ENCODE assay signal across 8 cellular contexts in the genomic region with DNA sequence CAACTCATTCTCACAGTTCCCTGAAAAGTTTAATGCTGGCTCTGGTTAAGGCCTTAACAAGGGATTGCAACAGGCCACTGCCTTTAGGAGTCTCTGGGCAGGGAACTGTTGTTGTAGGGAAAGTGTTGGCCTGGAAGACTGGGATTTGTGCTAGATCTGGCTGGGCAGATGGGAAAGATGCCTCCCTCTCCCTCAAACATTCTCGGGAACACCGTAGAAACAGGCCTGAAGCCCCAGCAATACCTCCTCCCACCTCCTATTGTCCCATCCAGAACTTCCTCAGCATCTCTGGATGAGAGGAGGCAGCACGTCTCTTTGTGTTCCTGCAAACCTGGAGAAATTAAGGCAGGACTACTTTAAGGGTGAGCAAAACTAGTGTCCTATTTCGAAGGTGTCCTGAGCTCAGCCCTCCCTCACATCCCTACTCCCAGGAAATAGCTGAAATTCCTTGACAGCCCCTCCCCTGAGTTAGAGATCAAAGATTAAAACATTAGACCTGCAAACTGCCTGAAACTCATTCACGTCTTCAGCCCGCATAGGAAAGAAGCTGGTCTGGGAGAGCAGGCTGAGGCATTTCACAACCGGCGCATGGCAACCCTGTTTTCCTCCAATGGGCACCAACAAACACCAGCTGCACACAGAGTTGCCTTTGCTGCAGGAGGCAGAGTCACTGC. TPM values are rescaled to one million over a fixed set of nuclear protein-coding genes. Genes with fewer than 3 reads are reported as not detected.
DNase-seq lines count a peak whose midpoint lies in the region; ATAC-seq, FAIRE-seq and TF ChIP-seq lines count a peak whose summit lies in the region.

No MANE protein-coding gene starts in this region.

- ATAC-seq in lower lobe of right lung = peak; percentile 87 to 89
- no peak for ATAC-seq in activated T-helper 17 cell treated with anti-CD3 and anti-CD28 coated beads, Interleukin-2, amount 50 U/mL, for 72 hours (replicated peaks)

- H3K4me1 Mint-ChIP-seq in activated naive CD4-positive, alpha-beta T cell treated with anti-CD3 and anti-CD28 coated beads for 36 hours (ENCODE audit: low read depth) = peaks cover 30% of the 10 kb centered on the region
- peaks cover 24% of the 10 kb centered on the region for H3K4me1 Mint-ChIP-seq in activated T-helper 17 cell treated with anti-CD3 and anti-CD28 coated beads, Interleukin-2, amount 50 U/mL, for 72 hours

- intact Hi-C loops in lower lobe of right lung (cut with DNase I) = no loop called here
- intact Hi-C loops in activated naive CD4-positive, alpha-beta T cell treated with anti-CD3 and anti-CD28 coated beads for 36 hours (cut with micrococcal nuclease) = no loop called here

- H3K4me3 ChIP-seq in bronchial epithelial cell (ENCODE audit: low read depth, low read length) (no peak overlapping the region), lower lobe of right lung (no peak overlapping the region)

- FAIRE-seq in bronchial epithelial cell (lab: Jason Lieb, UNC) = no peak

- H3K9me3 Mint-ChIP-seq in activated naive CD4-positive, alpha-beta T cell treated with anti-CD3 and anti-CD28 coated beads for 36 hours = no peaks in the 10 kb centered on the region
- no peaks in the 10 kb centered on the region for H3K9me3 Mint-ChIP-seq in activated T-helper 17 cell treated with anti-CD3 and anti-CD28 coated beads, Interleukin-2, amount 50 U/mL, for 72 hours

- H3K4me1 ChIP-seq in lower lobe of right lung = peaks cover 46% of the 10 kb centered on the region

- in situ Hi-C loops in ACHN (cut with HindIII; ENCODE audit: low pct_ligation_motif_present, low pct_unique_long_range_greater_than_20kb, low sequenced_read_pairs) = no loop called here

- no peaks in the 10 kb centered on the region for H3K36me3 Mint-ChIP-seq in activated naive CD4-positive, alpha-beta T cell treated with anti-CD3 and anti-CD28 coated beads for 36 hours (ENCODE audit: low read depth)
- no peaks in the 10 kb centered on the region for H3K36me3 Mint-ChIP-seq in activated T-helper 17 cell treated with anti-CD3 and anti-CD28 coated beads, Interleukin-2, amount 50 U/mL, for 72 hours (ENCODE audit: low read depth)

- no peak overlapping the region for H3K27ac Mint-ChIP-seq in activated naive CD4-positive, alpha-beta T cell treated with anti-CD3 and anti-CD28 coated beads for 36 hours
- H3K27ac Mint-ChIP-seq in activated T-helper 17 cell treated with anti-CD3 and anti-CD28 coated beads, Interleukin-2, amount 50 U/mL, for 72 hours = no peak overlapping the region

- H3K27me3 Mint-ChIP-seq in activated naive CD4-positive, alpha-beta T cell treated with anti-CD3 and anti-CD28 coated beads for 36 hours (ENCODE audit: low read depth) = no peaks in the 10 kb centered on the region
- H3K27me3 Mint-ChIP-seq in activated T-helper 17 cell treated with anti-CD3 and anti-CD28 coated beads, Interleukin-2, amount 50 U/mL, for 72 hours = no peaks in the 10 kb centered on the region

- H3K27me3 ChIP-seq in bronchial epithelial cell (ENCODE audit: control insufficient read depth, insufficient read depth, low read length) = no peaks in the 10 kb centered on the region
- H3K27me3 ChIP-seq in lower lobe of right lung (ENCODE audit: low read depth) = no peaks in the 10 kb centered on the region

- no peak for TF ChIP-seq CTCF in bronchial epithelial cell (IDR thresholded peaks at IDR 0.05; ENCODE audit: insufficient read depth, low read length, severe bottlenecking)
- TF ChIP-seq CTCF in lower lobe of right lung (IDR thresholded peaks at IDR 0.05) = no peak

- peak overlapping the region; percentile 75 for H3K27ac ChIP-seq in lower lobe of right lung

- no peaks in the 10 kb centered on the region for H3K9me3 ChIP-seq in lower lobe of right lung

- DNase-seq in ACHN = peak; percentile 69
- DNase-seq in Kasumi-1 (lab: John Stamatoyannopoulos, UW) = peak; percentile 31 to 37
- peak; percentile 86 for DNase-seq in bronchial epithelial cell (ENCODE audit: low read depth)
- DNase-seq in lower lobe of right lung = peak; percentile 82
- DNase-seq in cerebellum (ENCODE audit: low spot score) = no peak
- no peak for DNase-seq in activated naive CD4-positive, alpha-beta T cell treated with anti-CD3 and anti-CD28 coated beads for 36 hours
- no peak for DNase-seq in activated CD4-positive, alpha-beta T cell treated with anti-CD3 and anti-CD28 coated beads for 48 hours

- CTCF ChIA-PET in activated naive CD4-positive, alpha-beta T cell treated with anti-CD3 and anti-CD28 coated beads for 36 hours (lab: Charles Lee) = interaction anchor here (1.2 to 1.5 kb wide), 2 partner anchors 8 to 12 kb away, joined by 3 read pairs; no protein-coding TSS in a partner anchor

- no peaks in the 10 kb centered on the region for H3K36me3 ChIP-seq in bronchial epithelial cell (ENCODE audit: control insufficient read depth, insufficient read depth, low read length)
- no peaks in the 10 kb centered on the region for H3K36me3 ChIP-seq in lower lobe of right lung

- no peak overlapping the region for H3K4me3 Mint-ChIP-seq in activated naive CD4-positive, alpha-beta T cell treated with anti-CD3 and anti-CD28 coated beads for 36 hours
- H3K4me3 Mint-ChIP-seq in activated T-helper 17 cell treated with anti-CD3 and anti-CD28 coated beads, Interleukin-2, amount 50 U/mL, for 72 hours = no peak overlapping the region

RNA-seq across cellular contexts. Expression of gene MAP3K8, which starts 10.9 kb away (rescaled TPM):
- 1.6 and 3.5 TPM in 2 replicates for total RNA-seq in bronchial epithelial cell
- 34.0 TPM for total RNA-seq in lower lobe of right lung
- total RNA-seq in cerebellum = 3.8 TPM
- total RNA-seq in activated naive CD4-positive, alpha-beta T cell treated with anti-CD3 and anti-CD28 coated beads for 36 hours = 10 to 100 TPM; 13.6 to 14.5 TPM
- total RNA-seq in activated T-helper 17 cell treated with anti-CD3 and anti-CD28 coated beads, Interleukin-2, amount 50 U/mL, for 72 hours = 10 to 100 TPM; 33.7 to 58.6 TPM

Comparison
In these comparisons a context has a peak if more than half of its experiments do, and no peak if none do; other contexts are left out.
1. DNase-seq: peak in ACHN (single experiment), Kasumi-1 (2 of 2), bronchial epithelial cell (single experiment) and lower lobe of right lung (single experiment); none in cerebellum (single experiment), activated naive CD4-positive, alpha-beta T cell treated with anti-CD3 and anti-CD28 coated beads for 36 hours (single experiment) and activated CD4-positive, alpha-beta T cell treated with anti-CD3 and anti-CD28 coated beads for 48 hours (single experiment).